In genomic region chr10:19815478-19816419, GRCh38 we compare ENCODE assay signal across 8 cellular contexts. TPM values are rescaled to one million over a fixed set of nuclear protein-coding genes. Genes with fewer than 3 reads are reported as not detected.
DNase-seq lines count a peak whose midpoint lies in the region; ATAC-seq and TF ChIP-seq lines count a peak whose summit lies in the region.

No MANE protein-coding gene starts in this region.

- peak overlapping the region; percentile 19 to 71 (median 58) for H3K27ac ChIP-seq in body of pancreas

- no peaks in the 10 kb centered on the region for H3K9me3 ChIP-seq in body of pancreas
- no peaks in the 10 kb centered on the region for H3K9me3 ChIP-seq in iPS-15b (ENCODE audit: control insufficient read depth, insufficient read depth, low read length)

- H3K4me1 ChIP-seq in body of pancreas, result peaks cover 20% of the 10 kb centered on the region
- H3K4me1 ChIP-seq in iPS-15b (ENCODE audit: control insufficient read depth, insufficient read depth, low read length), result peaks cover 6% of the 10 kb centered on the region

- no peak for TF ChIP-seq POLR2A in NB4 (IDR thresholded peaks at IDR 0.05; ENCODE audit: extremely low read depth, insufficient read length)
- TF ChIP-seq POLR2A in body of pancreas (IDR thresholded peaks at IDR 0.05), result peak in 2 of 3 donors; percentile 21 to 45

- H3K36me3 ChIP-seq in body of pancreas (replicated peaks in 1 of 2; ENCODE audit: insufficient read depth in 1 of 2, low read depth in 2 of 2) (no peaks in the 10 kb centered on the region), iPS-15b (ENCODE audit: control insufficient read depth, insufficient read depth, low read length) (no peaks in the 10 kb centered on the region)

- WGBS in body of pancreas, 2 donors, result 1% methylated on average over 34 to 60 of the region's 79 CpGs

- DNase-seq in NB4 (ENCODE audit: low read depth) (peak; percentile 6), body of pancreas (peak; percentile 40 to 63 (median 46)), retina (peak; percentile 87), KG1 (lab: John Stamatoyannopoulos, UW) (no peak), dedifferentiated amniotic fluid mesenchymal stem cell (ENCODE audit: extremely low spot score) (no peak)
- DNase-seq in activated CD8-positive, alpha-beta memory T cell treated with anti-CD3 and anti-CD28 coated beads, Interleukin-2, amount 50 U/mL, for 4 hours, result no peak

- H3K27me3 ChIP-seq in body of pancreas, result peaks cover 0 to 6% of the 10 kb centered on the region in 2 donors
- no peaks in the 10 kb centered on the region for H3K27me3 ChIP-seq in iPS-15b (ENCODE audit: control insufficient read depth, insufficient read depth, low read length)

- H3K9ac ChIP-seq in iPS-15b (ENCODE audit: low read depth, low read length), result peak overlapping the region; percentile 80

- intact Hi-C loops in body of pancreas (cut with DNase I), result no loop called here

- ATAC-seq in GM18909 (IDR thresholded peaks at IDR 0.05; ENCODE audit: poor library complexity, unreplicated experiment), result peak; percentile 39
- peak; percentile 51 for ATAC-seq in body of pancreas

- TF ChIP-seq CTCF in NB4 (IDR thresholded peaks at IDR 0.05; ENCODE audit: low read depth, low read length) (no peak), body of pancreas (IDR thresholded peaks at IDR 0.05) (no peak)

- H3K4me3 ChIP-seq in NB4 (ENCODE audit: low read depth, low read length) (no peak overlapping the region), body of pancreas (peak overlapping the region; percentile 47 to 53), iPS-15b (ENCODE audit: low read depth, low read length) (peak overlapping the region; percentile 72)

RNA-seq across cellular contexts. Expression of gene PLXDC2, which starts 0.5 kb away (rescaled TPM):
- 10 to 100 TPM in 1 of 2 donors, 1 to 10 TPM in 1; 8.2 to 13.5 TPM for total RNA-seq in body of pancreas

Comparison
In these comparisons a context has a peak if more than half of its experiments do, and no peak if none do; other contexts are left out.
1. DNase-seq: peak in NB4 (single experiment), body of pancreas (4 of 4) and retina (single experiment); none in KG1 (single experiment), activated CD8-positive, alpha-beta memory T cell treated with anti-CD3 and anti-CD28 coated beads, Interleukin-2, amount 50 U/mL, for 4 hours (single experiment) and dedifferentiated amniotic fluid mesenchymal stem cell (single experiment).